Comparison of ENCODE assay signal across 24 cellular contexts in the genomic region with DNA sequence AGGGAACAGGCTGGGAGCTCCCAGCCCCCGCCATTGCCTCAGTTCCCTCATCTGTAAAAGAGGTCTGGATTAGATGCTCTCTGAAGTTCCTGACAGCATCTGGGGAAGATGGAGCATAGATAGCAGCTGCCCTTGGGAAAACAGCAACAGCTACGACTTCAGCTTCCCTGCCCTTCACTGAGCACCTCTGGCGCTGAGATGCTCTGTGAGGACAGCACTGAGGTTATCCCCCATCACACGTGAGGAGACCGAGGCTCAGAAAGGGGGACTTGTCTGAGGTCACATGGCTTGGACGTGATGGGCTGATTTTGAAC. TPM values are rescaled to one million over a fixed set of nuclear protein-coding genes. Genes with fewer than 3 reads are reported as not detected.
DNase-seq lines count a peak whose midpoint lies in the region; ATAC-seq, FAIRE-seq and TF ChIP-seq lines count a peak whose summit lies in the region.
"Had no signal": no experiment of that assay in that cellular context is flagged by ENCODE, and none has a peak within 500 bp of the region (broad histone marks: within the 10 kb centered on the region; RNA-seq: fewer than 3 reads in every experiment).

No MANE protein-coding gene starts in this region.

- H4K20me1 ChIP-seq in H1 (replicated peaks in 1 of 2; ENCODE audit: control insufficient read depth in 1 of 2, insufficient read depth in 2 of 2, low read length in 2 of 2): peaks cover 0 to 1% of the 10 kb centered on the region in 2 experiments

- no peak overlapping the region for H3K14ac ChIP-seq in H1 (ENCODE audit: insufficient read length)

- peaks cover 7% of the 10 kb centered on the region; the same call in 1 of the 2 replicates for H3K23me2 ChIP-seq in H1 (ENCODE audit: low read depth, low read length)

- no peak overlapping the region for H2BK120ac ChIP-seq in H1 (replicated peaks; ENCODE audit: low read depth, low read length)

- TF ChIP-seq CTCF in left ventricle myocardium inferior (IDR thresholded peaks at IDR 0.05; ENCODE audit: borderline replicate concordance) (no peak), H1 (IDR thresholded peaks at IDR 0.05; ENCODE audit: control extremely low read depth in 1 of 3, insufficient read depth in 1 of 3, low read depth in 1 of 3, low read length in 3 of 3) (no peak), upper lobe of right lung (IDR thresholded peaks at IDR 0.05) (no peak), progenitor cell of endocrine pancreas (IDR thresholded peaks at IDR 0.05; ENCODE audit: unreplicated experiment) (no peak)

- H3K4me1 ChIP-seq in left ventricle myocardium inferior: peaks cover 45% of the 10 kb centered on the region
- peaks cover 29% of the 10 kb centered on the region for H3K4me1 ChIP-seq in NT2/D1 (ENCODE audit: insufficient read depth, insufficient read length)
- H3K4me1 ChIP-seq in H1 (replicated peaks in 1 of 4; ENCODE audit: control insufficient read depth in 3 of 4, insufficient read depth in 4 of 4, low read length in 3 of 4): peaks cover 8 to 46% (median 33%) of the 10 kb centered on the region in 4 experiments
- peaks cover 14% of the 10 kb centered on the region for H3K4me1 ChIP-seq in upper lobe of right lung

- no peaks in the 10 kb centered on the region for H3K79me1 ChIP-seq in H1 (ENCODE audit: low read depth, low read length)

- H3K36me3 Mint-ChIP-seq in progenitor cell of endocrine pancreas (ENCODE audit: insufficient read depth): no peaks in the 10 kb centered on the region
- H3K36me3 Mint-ChIP-seq: CD4-positive, alpha-beta memory T cell had no signal

- no peak for FAIRE-seq in H1 (lab: Jason Lieb, UNC)
- FAIRE-seq: GM12878 had no signal

- H3K79me2 ChIP-seq in H1 (ENCODE audit: control insufficient read depth in 1 of 2, insufficient read depth in 2 of 2, low read length in 2 of 2): no peaks in the 10 kb centered on the region

- H3K4me1 Mint-ChIP-seq in progenitor cell of endocrine pancreas (ENCODE audit: low read depth): peaks cover 3% of the 10 kb centered on the region

- H3K27ac ChIP-seq in left ventricle myocardium inferior (replicated peaks) (peak overlapping the region; percentile 80), H1 (ENCODE audit: low read depth, low read length) (no peak overlapping the region), upper lobe of right lung (no peak overlapping the region)
- H3K27ac ChIP-seq: PC-9, SK-N-MC had no signal

- peak overlapping the region; percentile 49; the same call in 1 of the 2 replicates for H2AK5ac ChIP-seq in H1 (ENCODE audit: low read depth, low read length)

- peaks cover 22% of the 10 kb centered on the region for H3K27me3 Mint-ChIP-seq in progenitor cell of endocrine pancreas
- H3K27me3 Mint-ChIP-seq: CD4-positive, alpha-beta memory T cell had no signal

- no peaks in the 10 kb centered on the region for H3K36me3 ChIP-seq in left ventricle myocardium inferior
- H3K36me3 ChIP-seq in NT2/D1 (ENCODE audit: insufficient read depth, insufficient read length, low read length): no peaks in the 10 kb centered on the region
- H3K36me3 ChIP-seq in H1 (ENCODE audit: control insufficient read depth in 2 of 4, insufficient read depth in 4 of 4, low read length in 3 of 4): no peaks in the 10 kb centered on the region
- H3K36me3 ChIP-seq in upper lobe of right lung: no peaks in the 10 kb centered on the region

- H4K5ac ChIP-seq in H1 (ENCODE audit: insufficient read length, low read depth, low read length): no peak overlapping the region

- H3K18ac ChIP-seq in H1 (ENCODE audit: extremely low read depth, low read length): peak overlapping the region; percentile 71

- CTCF ChIA-PET in H1 (lab: Charles Lee; ENCODE audit: partially characterized antibody): interaction anchor here (0.8 to 24.7 kb wide), 11 partner anchors 10 to 225 kb away, joined by 3 to 984 read pairs (median 4); a partner anchor contains a TSS

- TF ChIP-seq POLR2A in H1 (IDR thresholded peaks at IDR 0.05; ENCODE audit: control extremely low read depth in 1 of 2, low read depth in 2 of 2, low read length in 2 of 2): no peak

- TF ChIP-seq RAD21 in H1 (IDR thresholded peaks at IDR 0.05 in 1 of 2, conservative IDR thresholded peaks at IDR 0.05 in 1 of 2; ENCODE audit: low read depth in 2 of 2, low read length in 2 of 2): no peak

- WGBS in H1 (ENCODE audit: extremely low coverage in 1 of 2, insufficient coverage in 1 of 2, insufficient read length in 1 of 2, insufficient replicate concordance in 2 of 2, low coverage in 1 of 2, low lambda C conversion rate in 2 of 2, missing lambda C conversion rate in 1 of 2), 2 experiments: 88% methylated on average over 6 of the region's 6 CpGs; no CpG with 5 or more reads in 1 of the 2 experiments

- peak overlapping the region; percentile 88 for H4K91ac ChIP-seq in H1 (replicated peaks; ENCODE audit: insufficient read length, low read length)

- H2BK5ac ChIP-seq in H1 (ENCODE audit: low read depth, low read length): 0 out of 2 replicates have a peak overlapping the region, but pooled peaks have one; percentile 50

- POLR2A ChIA-PET in H1 (lab: Charles Lee; ENCODE audit: partially characterized antibody): interaction anchor here (7.2 kb wide), 1 partner anchor 14 kb away, joined by 95 read pairs; a partner anchor contains a TSS

- 0 out of 2 replicates have a peak overlapping the region, but pooled peaks have one; percentile 13 for H2BK20ac ChIP-seq in H1 (ENCODE audit: low read length)

- H3K9ac ChIP-seq in NT2/D1 (ENCODE audit: insufficient read length, low read depth): peak overlapping the region; percentile 59
- 0 out of 7 replicates have a peak overlapping the region, but pooled peaks of 1 of the 4 experiments have one; percentile 28 for H3K9ac ChIP-seq in H1 (replicated peaks in 1 of 4; ENCODE audit: extremely low read depth in 1 of 4, low read depth in 3 of 4, low read length in 3 of 4)

- H2BK12ac ChIP-seq in H1 (ENCODE audit: low read depth, low read length): peak overlapping the region; percentile 52; the same call in 1 of the 2 replicates

- DNase-seq in left ventricle myocardium inferior (no peak), Right ventricle myocardium superior (no peak), NT2/D1 (ENCODE audit: low read depth, low spot score) (no peak), H1 (ENCODE audit: low read depth in 1 of 2, low spot score in 2 of 2) (no peak), HK-2 (ENCODE audit: unreplicated experiment) (no peak), upper lobe of right lung (no peak), progenitor cell of endocrine pancreas (ENCODE audit: low spot score, unreplicated experiment) (no peak)
- DNase-seq: CD4-positive, alpha-beta memory T cell; COR-L47; DMS79; EL; GDM1; GOT3; NCI-H1092 treated with DMSO at 0.1 percent for 48 hours; NCI-H1436; NCI-H187; NCI-H2171 treated with DMSO at 0.1 percent for 48 hours; NCI-H524 treated with DMSO at 0.1 percent for 48 hours; NCI-H774; PC-9; SHP77 treated with DMSO at 0.1 percent for 48 hours had no signal

- TF ChIP-seq EP300 in H1 (IDR thresholded peaks at IDR 0.05; ENCODE audit: borderline replicate concordance in 1 of 2, low read depth in 2 of 2, low read length in 2 of 2): no peak

- ATAC-seq in Right ventricle myocardium superior (ENCODE audit: poor library complexity) (no peak), upper lobe of right lung (no peak)
- ATAC-seq: GM12878, HCT116 had no signal

- no peak overlapping the region for H3K4me3 Mint-ChIP-seq in progenitor cell of endocrine pancreas (ENCODE audit: low read depth)

- H3K23ac ChIP-seq in H1 (ENCODE audit: insufficient read length): no peak overlapping the region

- H3K4me3 ChIP-seq in left ventricle myocardium inferior (no peak overlapping the region), NT2/D1 (ENCODE audit: insufficient read length, low read depth) (no peak overlapping the region), H1 (ENCODE audit: extremely low read depth in 1 of 4, insufficient read depth in 2 of 4, low read depth in 3 of 4, low read length in 4 of 4) (no peak overlapping the region), upper lobe of right lung (no peak overlapping the region)
- H3K4me3 ChIP-seq: GM12878, PC-9 had no signal

- intact Hi-C loops in left ventricle myocardium inferior (cut with micrococcal nuclease): loop anchor here (10.0 kb wide), 1 partner anchor 48 kb away; a partner anchor contains a TSS
- intact Hi-C loops in Right ventricle myocardium superior (cut with DNase I): loop anchor here (10.0 kb wide), 1 partner anchor 338 kb away; no protein-coding TSS in a partner anchor
- intact Hi-C loops in upper lobe of right lung (cut with DNase I): no loop called here

- peak overlapping the region; percentile 33; the same call in 1 of the 2 replicates for H2BK15ac ChIP-seq in H1 (ENCODE audit: low read length)

- H3K27me3 ChIP-seq in left ventricle myocardium inferior (ENCODE audit: low read depth) (no peaks in the 10 kb centered on the region), NT2/D1 (ENCODE audit: insufficient read depth, insufficient read length) (peaks cover 17% of the 10 kb centered on the region), H1 (replicated peaks in 1 of 4; ENCODE audit: control insufficient read depth in 3 of 4, extremely low read depth in 1 of 4, insufficient read depth in 3 of 4, low read length in 3 of 4) (no peaks in the 10 kb centered on the region; a peak in 3 of 7 replicates), upper lobe of right lung (no peaks in the 10 kb centered on the region)

- no peak overlapping the region for H3K27ac Mint-ChIP-seq in progenitor cell of endocrine pancreas

- no peak overlapping the region for H2AFZ ChIP-seq in H1 (ENCODE audit: low read length)
- H2AFZ ChIP-seq: PC-9 had no signal

- H3K9me3 ChIP-seq in left ventricle myocardium inferior (replicated peaks): no peaks in the 10 kb centered on the region
- H3K9me3 ChIP-seq in NT2/D1 (ENCODE audit: insufficient read depth, low read length): no peaks in the 10 kb centered on the region
- H3K9me3 ChIP-seq in H1 (ENCODE audit: insufficient read depth in 2 of 2, low read depth in 1 of 2, low read length in 1 of 2): no peaks in the 10 kb centered on the region
- no peaks in the 10 kb centered on the region for H3K9me3 ChIP-seq in upper lobe of right lung

- H3K9me3 Mint-ChIP-seq in progenitor cell of endocrine pancreas (ENCODE audit: low read depth): no peaks in the 10 kb centered on the region

- H4K8ac ChIP-seq in H1 (ENCODE audit: extremely low read depth, insufficient read depth, low read length): no peak overlapping the region

- H3K4ac ChIP-seq in H1 (replicated peaks; ENCODE audit: insufficient read length, low read depth, low read length): peak overlapping the region; percentile 27

- no peak overlapping the region for H3K56ac ChIP-seq in H1 (replicated peaks; ENCODE audit: insufficient read length, low read depth, low read length)

- H3K4me2 ChIP-seq in H1 (ENCODE audit: insufficient read depth in 1 of 2, low read depth in 2 of 2, low read length in 2 of 2): peak overlapping the region in 1 of 2 experiments; percentile 73; a peak in 2 of 4 replicates
- H3K4me2 ChIP-seq: PC-9 had no signal

RNA-seq across cellular contexts. Expression of a gene that starts 11.1 kb away (rescaled TPM):
- total RNA-seq in left ventricle myocardium inferior (621 TPM), Right ventricle myocardium superior (594 TPM), upper lobe of right lung (810 TPM), progenitor cell of endocrine pancreas (1,205 and 1,236 TPM in 2 replicates)
- 1,467 and 1,476 TPM in 2 replicates for total RNA-seq in H1 (2021; fragmentation: NEBNext Ultra II Directional; extraction: Animal tissue kit (Norgen Biotek cat#: 25700))
- 2,660 and 3,062 TPM in 2 replicates for polyA plus RNA-seq in H1 (2011; rRNA removed)
- polyA plus RNA-seq in H1 (2011; cell fraction: cytosol; rRNA removed): 3,021 TPM
- 1,988 TPM for polyA plus RNA-seq in H1 (2011; cell fraction: nucleus; rRNA removed)
- polyA plus RNA-seq in H1 (2012, experiment 1 of 2): 2,347 to 2,838 TPM (median 2,522 TPM) in 4 replicates
- 3,643 TPM for polyA plus RNA-seq in H1 (2012, experiment 2 of 2)
- 2,053 TPM for polyA plus RNA-seq in H1 (2013, experiment 1 of 2)
- polyA plus RNA-seq in H1 (2013, experiment 2 of 2): 1,963 TPM
- polyA minus RNA-seq in H1 (2011; rRNA and poly(A)+ RNA removed): 1,098 and 1,191 TPM in 2 replicates
- polyA minus RNA-seq in H1 (2011; cell fraction: cytosol; rRNA and poly(A)+ RNA removed): 1,141 TPM
- polyA minus RNA-seq in H1 (2011; cell fraction: nucleus; rRNA and poly(A)+ RNA removed): 716 TPM

RNA-seq across cellular contexts. Expression of a gene that starts 23.4 kb away (rescaled TPM):
- 20.2 TPM for total RNA-seq in left ventricle myocardium inferior
- total RNA-seq in Right ventricle myocardium superior: 23.2 TPM
- 45.5 and 48.3 TPM in 2 replicates for total RNA-seq in H1 (2021; fragmentation: NEBNext Ultra II Directional; extraction: Animal tissue kit (Norgen Biotek cat#: 25700))
- polyA plus RNA-seq in H1 (2011; rRNA removed): 113 and 189 TPM in 2 replicates
- 84.0 TPM for polyA plus RNA-seq in H1 (2011; cell fraction: cytosol; rRNA removed)
- 135 TPM for polyA plus RNA-seq in H1 (2011; cell fraction: nucleus; rRNA removed)
- polyA plus RNA-seq in H1 (2012, experiment 1 of 2): 34.5 to 75.6 TPM (median 65.5 TPM) in 4 replicates
- 75.0 TPM for polyA plus RNA-seq in H1 (2012, experiment 2 of 2)
- polyA plus RNA-seq in H1 (2013, experiment 1 of 2): 33.1 TPM
- 31.7 TPM for polyA plus RNA-seq in H1 (2013, experiment 2 of 2)
- 58.7 and 82.2 TPM in 2 replicates for polyA minus RNA-seq in H1 (2011; rRNA and poly(A)+ RNA removed)
- polyA minus RNA-seq in H1 (2011; cell fraction: cytosol; rRNA and poly(A)+ RNA removed): 40.8 TPM
- polyA minus RNA-seq in H1 (2011; cell fraction: nucleus; rRNA and poly(A)+ RNA removed): 47.3 TPM
- 26.5 TPM for total RNA-seq in upper lobe of right lung
- 38.0 and 43.0 TPM in 2 replicates for total RNA-seq in progenitor cell of endocrine pancreas

RNA-seq across cellular contexts. Expression of a gene that starts 31.9 kb away (rescaled TPM):
- total RNA-seq in left ventricle myocardium inferior (25.8 TPM), Right ventricle myocardium superior (27.5 TPM), upper lobe of right lung (17.9 TPM), progenitor cell of endocrine pancreas (16.4 and 19.4 TPM in 2 replicates)
- 1.8 and 4.6 TPM in 2 replicates for total RNA-seq in H1 (2021; fragmentation: NEBNext Ultra II Directional; extraction: Animal tissue kit (Norgen Biotek cat#: 25700))
- polyA plus RNA-seq in H1 (2011; rRNA removed): 9.8 and 12.4 TPM in 2 replicates
- 8.7 TPM for polyA plus RNA-seq in H1 (2011; cell fraction: cytosol; rRNA removed)
- polyA plus RNA-seq in H1 (2011; cell fraction: nucleus; rRNA removed): 6.5 TPM
- 2.7 to 5.2 TPM (median 4.4 TPM) in 4 replicates for polyA plus RNA-seq in H1 (2012, experiment 1 of 2)
- polyA plus RNA-seq in H1 (2012, experiment 2 of 2): 6.5 TPM
- polyA plus RNA-seq in H1 (2013, experiment 1 of 2): 5.2 TPM
- polyA plus RNA-seq in H1 (2013, experiment 2 of 2): 5.6 TPM
- polyA minus RNA-seq in H1 (2011; rRNA and poly(A)+ RNA removed): 1.7 and 1.9 TPM in 2 replicates
- polyA minus RNA-seq in H1 (2011; cell fraction: cytosol; rRNA and poly(A)+ RNA removed): not detected
- 1.6 TPM for polyA minus RNA-seq in H1 (2011; cell fraction: nucleus; rRNA and poly(A)+ RNA removed)

RNA-seq across cellular contexts. Expression of a gene that starts 32.9 kb away (rescaled TPM):
- total RNA-seq in left ventricle myocardium inferior (14.6 TPM), Right ventricle myocardium superior (12.6 TPM), upper lobe of right lung (55.9 TPM), progenitor cell of endocrine pancreas (13.7 and 14.4 TPM in 2 replicates)
- total RNA-seq in H1 (2021; fragmentation: NEBNext Ultra II Directional; extraction: Animal tissue kit (Norgen Biotek cat#: 25700)): 5.8 and 6.1 TPM in 2 replicates
- polyA plus RNA-seq in H1 (2011; rRNA removed): 18.0 and 20.0 TPM in 2 replicates
- 19.8 TPM for polyA plus RNA-seq in H1 (2011; cell fraction: cytosol; rRNA removed)
- polyA plus RNA-seq in H1 (2011; cell fraction: nucleus; rRNA removed): 29.6 TPM
- polyA plus RNA-seq in H1 (2012, experiment 1 of 2): 6.0 to 11.2 TPM (median 9.3 TPM) in 4 replicates
- 8.3 TPM for polyA plus RNA-seq in H1 (2012, experiment 2 of 2)
- 4.5 TPM for polyA plus RNA-seq in H1 (2013, experiment 1 of 2)
- polyA plus RNA-seq in H1 (2013, experiment 2 of 2): 4.5 TPM
- 11.7 and 13.7 TPM in 2 replicates for polyA minus RNA-seq in H1 (2011; rRNA and poly(A)+ RNA removed)
- 9.2 TPM for polyA minus RNA-seq in H1 (2011; cell fraction: cytosol; rRNA and poly(A)+ RNA removed)
- 12.2 TPM for polyA minus RNA-seq in H1 (2011; cell fraction: nucleus; rRNA and poly(A)+ RNA removed)

RNA-seq across cellular contexts. Expression of a gene that starts 39.5 kb away (rescaled TPM):
- 73.0 TPM for total RNA-seq in left ventricle myocardium inferior
- 64.1 TPM for total RNA-seq in Right ventricle myocardium superior
- total RNA-seq in H1 (2021; fragmentation: NEBNext Ultra II Directional; extraction: Animal tissue kit (Norgen Biotek cat#: 25700)): 16.4 and 19.6 TPM in 2 replicates
- polyA plus RNA-seq in H1 (2011; rRNA removed): 34.1 and 51.2 TPM in 2 replicates
- 41.2 TPM for polyA plus RNA-seq in H1 (2011; cell fraction: cytosol; rRNA removed)
- polyA plus RNA-seq in H1 (2011; cell fraction: nucleus; rRNA removed): 89.0 TPM
- 15.1 to 28.4 TPM (median 24.5 TPM) in 4 replicates for polyA plus RNA-seq in H1 (2012, experiment 1 of 2)
- polyA plus RNA-seq in H1 (2012, experiment 2 of 2): 20.6 TPM
- 12.3 TPM for polyA plus RNA-seq in H1 (2013, experiment 1 of 2)
- polyA plus RNA-seq in H1 (2013, experiment 2 of 2): 12.9 TPM
- polyA minus RNA-seq in H1 (2011; rRNA and poly(A)+ RNA removed): 12.4 and 14.2 TPM in 2 replicates
- 13.5 TPM for polyA minus RNA-seq in H1 (2011; cell fraction: cytosol; rRNA and poly(A)+ RNA removed)
- 15.1 TPM for polyA minus RNA-seq in H1 (2011; cell fraction: nucleus; rRNA and poly(A)+ RNA removed)
- 37.1 TPM for total RNA-seq in upper lobe of right lung
- 159 and 160 TPM in 2 replicates for total RNA-seq in progenitor cell of endocrine pancreas
